Comparison of ENCODE assay signal across 36 cellular contexts in the genomic region with DNA sequence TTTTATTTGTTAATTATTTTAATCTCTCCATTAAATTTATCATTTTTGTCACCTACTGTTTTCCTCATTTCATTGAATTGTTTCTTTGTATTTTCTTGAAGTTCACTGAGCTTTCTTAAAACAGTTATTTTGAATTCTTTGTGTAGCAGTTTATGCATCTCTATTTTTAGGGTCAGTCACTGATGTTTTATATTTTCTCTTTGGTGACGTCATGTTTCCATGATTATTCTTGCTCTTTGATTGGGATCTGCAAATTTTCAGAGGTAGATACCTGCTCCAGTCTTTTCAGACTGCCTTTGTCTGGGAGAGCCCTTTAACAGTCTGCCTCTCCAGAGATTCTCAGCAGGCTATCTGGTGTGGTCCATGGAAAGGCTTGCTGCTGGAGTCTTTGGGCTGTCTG. TPM values are rescaled to one million over a fixed set of nuclear protein-coding genes. Genes with fewer than 3 reads are reported as not detected.
"Had no signal": no experiment of that assay in that cellular context is flagged by ENCODE, and none has a peak within 500 bp of the region (broad histone marks: within the 10 kb centered on the region; RNA-seq: fewer than 3 reads in every experiment).

No MANE protein-coding gene starts in this region.

- H3K4me3 ChIP-seq: pancreas, prostate gland, skin epidermis, smooth muscle cell, spleen, suprapubic skin, testis, tibial artery, transverse colon, upper lobe of right lung, uterus had no signal

- H3K9me3 ChIP-seq: neutrophil, pancreas, prostate gland, suprapubic skin, testis, transverse colon, upper lobe of right lung, uterus had no signal

- H3K36me3 ChIP-seq: neutrophil, pancreas, prostate gland, spleen, suprapubic skin, tibial artery, transverse colon, upper lobe of right lung, uterus had no signal

- DNase-seq: naive thymus-derived CD8-positive, alpha-beta T cell; nephron progenitor cell; nucleus accumbens; pancreas; right cardiac atrium; spleen; stimulated activated CD4-positive, alpha-beta T cell treated with anti-CD3 and anti-CD28 coated beads, Interleukin-12 subunit alpha, Interleukin-12 subunit beta, amount 100 ng/mL, for 4 hours; stimulated activated CD4-positive, alpha-beta T cell treated with anti-CD3 and anti-CD28 coated beads, Interleukin-1b, Interleukin-23, amount 100 ng/mL, for 48 hours; stimulated activated CD4-positive, alpha-beta T cell treated with anti-CD3 and anti-CD28 coated beads, Interleukin-4, amount 100 ng/mL, for 1 hour; stimulated activated CD4-positive, alpha-beta T cell treated with anti-CD3 and anti-CD28 coated beads, Interleukin-4, amount 100 ng/mL, for 4 hours; stimulated activated CD8-positive, alpha-beta memory T cell treated with anti-CD3 and anti-CD28 coated beads, Interleukin-4, amount 100 ng/mL, for 48 hours; stimulated activated naive CD4-positive, alpha-beta T cell; stimulated activated naive CD8-positive, alpha-beta T cell treated with anti-CD3 and anti-CD28 coated beads, Interleukin-15, amount 100 ng/mL, for 72 hours; stimulated activated naive CD8-positive, alpha-beta T cell treated with anti-CD3 and anti-CD28 coated beads, Interleukin-15, Interleukin-2, amounts not matched to agents 100 U/mL and 50 U/mL, for 24 hours; substantia nigra; testis; tibial artery; transverse colon; upper lobe of right lung; uterus had no signal

- ATAC-seq: naive thymus-derived CD8-positive, alpha-beta T cell; natural killer cell treated with Interleukin-12 subunit alpha and Interleukin-12 subunit beta and Interleukin-15 and Interleukin-18, amount 100 ng/mL, for 72 hours; pancreas; right cardiac atrium; sciatic nerve; stimulated activated memory B cell treated with anti-CD40 and anti-IgM and Interleukin-4, amounts not matched to agents 10 μg/mL and 1 μg/mL and 100 μg/mL, for 72 hours; stimulated activated naive CD8-positive, alpha-beta T cell treated with anti-CD3 and anti-CD28 coated beads, Interleukin-15, amount 100 ng/mL, for 72 hours; stimulated activated naive CD8-positive, alpha-beta T cell treated with anti-CD3 and anti-CD28 coated beads, Interleukin-15, Interleukin-2, amounts not matched to agents 100 U/mL and 50 U/mL, for 24 hours; upper lobe of right lung had no signal

- H3K4me1 ChIP-seq: pancreas, prostate gland, spleen, suprapubic skin, testis, tibial artery, transverse colon, upper lobe of right lung, uterus had no signal

- H3K27ac ChIP-seq: neutrophil, pancreas, prostate gland, skin epidermis, spleen, suprapubic skin, testis, tibial artery, transverse colon, upper lobe of right lung, uterus had no signal

- H3K4me2 ChIP-seq: smooth muscle cell had no signal

- FAIRE-seq: pancreas had no signal

- H3K27me3 ChIP-seq: neutrophil, spleen, suprapubic skin, testis, tibial artery, transverse colon, upper lobe of right lung had no signal

RNA-seq across cellular contexts. Expression of a gene that starts 25.3 kb away (rescaled TPM):
- total RNA-seq: naive thymus-derived CD8-positive, alpha-beta T cell; natural killer cell treated with Interleukin-12 subunit alpha and Interleukin-12 subunit beta and Interleukin-15 and Interleukin-18, amount 100 ng/mL, for 72 hours; neural crest cell; omental fat pad; osteocyte; posterior vena cava; pulmonary artery endothelial cell; renal cortical epithelial cell; right cardiac atrium; sciatic nerve; smooth muscle cell; spleen; suprapubic skin; transverse colon; upper lobe of right lung; urinary bladder; uterus had no signal
- polyA plus RNA-seq: naive thymus-derived CD8-positive, alpha-beta T cell; right cardiac atrium; smooth muscle cell; spleen; thymus; urinary bladder had no signal

RNA-seq across cellular contexts. Expression of a gene that starts 25.6 kb away (rescaled TPM):
- total RNA-seq: naive thymus-derived CD8-positive, alpha-beta T cell; natural killer cell treated with Interleukin-12 subunit alpha and Interleukin-12 subunit beta and Interleukin-15 and Interleukin-18, amount 100 ng/mL, for 72 hours; neural crest cell; omental fat pad; osteocyte; posterior vena cava; pulmonary artery endothelial cell; renal cortical epithelial cell; sciatic nerve; smooth muscle cell; spleen; suprapubic skin; transverse colon; upper lobe of right lung had no signal
- polyA plus RNA-seq: pancreas, right cardiac atrium, spleen, urinary bladder had no signal
